Comparison of ENCODE assay signal across 14 cellular contexts in genomic region chr6:144140859-144141258, GRCh38. TPM values are rescaled to one million over a fixed set of nuclear protein-coding genes. Genes with fewer than 3 reads are reported as not detected.
DNase-seq lines count a peak whose midpoint lies in the region; ATAC-seq and TF ChIP-seq lines count a peak whose summit lies in the region.
"Had no signal": no experiment of that assay in that cellular context is flagged by ENCODE, and none has a peak within 500 bp of the region (broad histone marks: within the 10 kb centered on the region; RNA-seq: fewer than 3 reads in every experiment).

No MANE protein-coding gene starts in this region.

- peak overlapping the region; percentile 96 for H3K27ac ChIP-seq in HL-60 (replicated peaks)
- H3K27ac ChIP-seq: esophagus squamous epithelium had no signal

- H3K36me3 Mint-ChIP-seq in activated CD4-positive, alpha-beta T cell treated with anti-CD3 and anti-CD28 coated beads, Interleukin-2, amount 10 ng/mL, durations not matched to agents 24 days and 14 days (ENCODE audit: low read depth): no peaks in the 10 kb centered on the region

- intact Hi-C loops in activated CD4-positive, alpha-beta T cell treated with anti-CD3 and anti-CD28 coated beads, Interleukin-2, amount 10 ng/mL, durations not matched to agents 24 days and 14 days (cut with micrococcal nuclease): no loop called here

- no peak for TF ChIP-seq CTCF in HL-60 (IDR thresholded peaks at IDR 0.05; ENCODE audit: insufficient read depth, low read length)

- ATAC-seq in GM18499 (IDR thresholded peaks at IDR 0.05; ENCODE audit: insufficient read depth, unreplicated experiment) (peak; percentile 68), GM19463 (IDR thresholded peaks at IDR 0.05; ENCODE audit: unreplicated experiment) (peak; percentile 72), HG02938 (IDR thresholded peaks at IDR 0.05; ENCODE audit: unreplicated experiment) (peak; percentile 83)
- ATAC-seq: activated CD4-positive, alpha-beta T cell treated with anti-CD3 and anti-CD28 coated beads for 36 hours had no signal

- H3K27ac Mint-ChIP-seq in activated CD4-positive, alpha-beta T cell treated with anti-CD3 and anti-CD28 coated beads, Interleukin-2, amount 10 ng/mL, durations not matched to agents 24 days and 14 days: no peak overlapping the region
- H3K27ac Mint-ChIP-seq: activated CD4-positive, alpha-beta T cell treated with anti-CD3 and anti-CD28 coated beads for 36 hours had no signal

- H3K27me3 ChIP-seq in HL-60 (ENCODE audit: insufficient read depth, poor library complexity, severe bottlenecking): no peaks in the 10 kb centered on the region
- H3K27me3 ChIP-seq: esophagus squamous epithelium had no signal

- no peak overlapping the region for H3K4me3 Mint-ChIP-seq in activated CD4-positive, alpha-beta T cell treated with anti-CD3 and anti-CD28 coated beads, Interleukin-2, amount 10 ng/mL, durations not matched to agents 24 days and 14 days
- H3K4me3 Mint-ChIP-seq: activated CD4-positive, alpha-beta T cell treated with anti-CD3 and anti-CD28 coated beads for 36 hours had no signal

- no peak overlapping the region for H3K4me3 ChIP-seq in HL-60 (replicated peaks; ENCODE audit: insufficient read depth, low read length)
- H3K4me3 ChIP-seq: esophagus squamous epithelium had no signal

- H3K27me3 Mint-ChIP-seq in activated CD4-positive, alpha-beta T cell treated with anti-CD3 and anti-CD28 coated beads, Interleukin-2, amount 10 ng/mL, durations not matched to agents 24 days and 14 days: peaks cover 2% of the 10 kb centered on the region

- DNase-seq in HL-60 (ENCODE audit: low read depth in 1 of 2, low spot score in 1 of 2) (no peak), NCI-H345 treated with DMSO at 0.1 percent for 48 hours (lab: John Stamatoyannopoulos, UW; ENCODE audit: unreplicated experiment) (no peak), NCI-H446 treated with DMSO at 0.1 percent for 48 hours (lab: John Stamatoyannopoulos, UW) (no peak)
- DNase-seq in activated CD4-positive, alpha-beta T cell treated with anti-CD3 and anti-CD28 coated beads, Interleukin-2, amount 10 ng/mL, durations not matched to agents 24 days and 14 days: no peak
- DNase-seq in activated CD4-positive, alpha-beta T cell treated with anti-CD3 and anti-CD28 coated beads for 4 hours: no peak
- DNase-seq: activated CD4-positive, alpha-beta T cell treated with anti-CD3 and anti-CD28 coated beads for 36 hours; activated effector memory CD4-positive, alpha-beta T cell treated with Interleukin-2 at 50 U/mL for 16 hours; caudate nucleus; esophagus squamous epithelium; NCI-H526; SK-N-SH had no signal

- no peaks in the 10 kb centered on the region for H3K9me3 Mint-ChIP-seq in activated CD4-positive, alpha-beta T cell treated with anti-CD3 and anti-CD28 coated beads, Interleukin-2, amount 10 ng/mL, durations not matched to agents 24 days and 14 days

- no peaks in the 10 kb centered on the region for H3K4me1 Mint-ChIP-seq in activated CD4-positive, alpha-beta T cell treated with anti-CD3 and anti-CD28 coated beads, Interleukin-2, amount 10 ng/mL, durations not matched to agents 24 days and 14 days
- H3K4me1 Mint-ChIP-seq: activated CD4-positive, alpha-beta T cell treated with anti-CD3 and anti-CD28 coated beads for 36 hours had no signal

RNA-seq across cellular contexts. Expression of gene STX11, which starts 9.5 kb away (rescaled TPM):
- 15.5 and 15.6 TPM in 2 replicates for total RNA-seq in activated CD4-positive, alpha-beta T cell treated with anti-CD3 and anti-CD28 coated beads, Interleukin-2, amount 10 ng/mL, durations not matched to agents 24 days and 14 days

RNA-seq across cellular contexts. Expression of gene SF3B5, which starts 45.5 kb away (rescaled TPM):
- total RNA-seq in activated CD4-positive, alpha-beta T cell treated with anti-CD3 and anti-CD28 coated beads, Interleukin-2, amount 10 ng/mL, durations not matched to agents 24 days and 14 days: 214 and 217 TPM in 2 replicates
